ENCODE assay signal across 11 cellular contexts in genomic region chr22:20866716-20867115, GRCh38. TPM values are rescaled to one million over a fixed set of nuclear protein-coding genes. Genes with fewer than 3 reads are reported as not detected.
DNase-seq lines count a peak whose midpoint lies in the region; ATAC-seq, FAIRE-seq and TF ChIP-seq lines count a peak whose summit lies in the region.
"Had no signal": no experiment of that assay in that cellular context is flagged by ENCODE, and none has a peak within 500 bp of the region (broad histone marks: within the 10 kb centered on the region; RNA-seq: fewer than 3 reads in every experiment).

No MANE protein-coding gene starts in this region.

- H3K27ac Mint-ChIP-seq in H9, result peak overlapping the region in 2 of 3 experiments; percentile 58 to 82; a peak in 4 of 7 replicates

- H3K27me3 ChIP-seq in H9 (ENCODE audit: insufficient read depth, low read length) (no peaks in the 10 kb centered on the region), dorsolateral prefrontal cortex (no peaks in the 10 kb centered on the region), pancreas (no peaks in the 10 kb centered on the region)

- no peak overlapping the region for H4K8ac ChIP-seq in H9 (replicated peaks; ENCODE audit: insufficient read length, low read depth, low read length)

- H2BK12ac ChIP-seq in H9 (ENCODE audit: insufficient read length, low read depth, low read length), result no peak overlapping the region

- no peak overlapping the region for H2AFZ ChIP-seq in H9 (ENCODE audit: low read length)

- peaks cover 0 to 13% (median 0%) of the 10 kb centered on the region in 3 donors for H3K36me3 ChIP-seq in pancreas

- no peak overlapping the region for H2BK120ac ChIP-seq in H9 (ENCODE audit: low read depth, low read length, poor library complexity, severe bottlenecking)

- DNase-seq in H9 (no peak), dorsolateral prefrontal cortex (no peak), pancreas (no peak), DMS114 treated with DMSO at 0.1 percent for 48 hours (lab: John Stamatoyannopoulos, UW; ENCODE audit: unreplicated experiment) (no peak), HUDEP-2 (lab: John Stamatoyannopoulos, UW; ENCODE audit: unreplicated experiment in 76 of 76) (no peak)
- DNase-seq: amniotic stem cell, mesendoderm, NCI-H2081 treated with DMSO at 0.1 percent for 48 hours had no signal

- H3T11ph ChIP-seq in H9 (ENCODE audit: low read length), result no peak overlapping the region

- H3K23me2 ChIP-seq in H9 (ENCODE audit: insufficient read length, low read depth, low read length, poor library complexity, severe bottlenecking), result no peaks in the 10 kb centered on the region

- no peak overlapping the region for H3K14ac ChIP-seq in H9 (ENCODE audit: insufficient read depth, low read length)

- no peak overlapping the region for H4K91ac ChIP-seq in H9 (ENCODE audit: insufficient read length, low read depth, low read length)

- TF ChIP-seq CTCF in H9 (conservative IDR thresholded peaks at IDR 0.05) (no peak), dorsolateral prefrontal cortex (IDR thresholded peaks at IDR 0.05 in 54 of 56, conservative IDR thresholded peaks at IDR 0.05 in 2 of 56; ENCODE audit: low read depth in 1 of 56, partially characterized antibody in 56 of 56) (no peak), pancreas (IDR thresholded peaks at IDR 0.05) (no peak)

- no peak overlapping the region for H3K4me3 Mint-ChIP-seq in H9

- no peaks in the 10 kb centered on the region for H3K79me1 ChIP-seq in H9 (ENCODE audit: insufficient read depth, low read depth, low read length, poor library complexity, severe bottlenecking)

- H3K23ac ChIP-seq in H9 (ENCODE audit: insufficient read length, low read depth, low read length), result no peak overlapping the region

- no peak overlapping the region for H2BK15ac ChIP-seq in H9 (ENCODE audit: low read depth, low read length)

- no peaks in the 10 kb centered on the region; the same call in 1 of the 2 replicates for H3K79me2 ChIP-seq in H9 (ENCODE audit: insufficient read depth, low read length)

- no CpG with 5 or more reads among the region's 4 CpGs for WGBS in H9 (ENCODE audit: extremely low coverage, insufficient read length, low lambda C conversion rate)
- WGBS in pancreas, 2 donors, result 83 to 84% methylated on average over 4 of the region's 4 CpGs

- no peak overlapping the region for H4K5ac ChIP-seq in H9 (ENCODE audit: insufficient read length, low read depth, low read length)

- no peaks in the 10 kb centered on the region for H3K9me3 Mint-ChIP-seq in H9

- no peaks in the 10 kb centered on the region for H3K27me3 Mint-ChIP-seq in H9 (ENCODE audit: low read depth)

- no peak overlapping the region for H2BK20ac ChIP-seq in H9 (ENCODE audit: low read depth, low read length, poor library complexity, severe bottlenecking)

- no peak overlapping the region for H3K18ac ChIP-seq in H9 (ENCODE audit: insufficient read length, low read depth, low read length)

- no peak overlapping the region for H3K27ac ChIP-seq in H9 (ENCODE audit: insufficient read length, low read depth, low read length)
- H3K27ac ChIP-seq in dorsolateral prefrontal cortex, result peak overlapping the region in 54 of 59 donors; percentile 15 to 95 (median 81)
- H3K27ac ChIP-seq in pancreas, result peak overlapping the region; percentile 37 to 78 (median 57)

- H3K4ac ChIP-seq in H9 (ENCODE audit: low read depth, low read length), result no peak overlapping the region

- no peaks in the 10 kb centered on the region for H3K4me1 ChIP-seq in H9 (ENCODE audit: insufficient read depth, low read length)
- H3K4me1 ChIP-seq in pancreas, result peaks cover 0 to 7% (median 0%) of the 10 kb centered on the region in 3 donors

- H2BK5ac ChIP-seq in H9 (ENCODE audit: insufficient read length, low read length), result no peak overlapping the region

- no peak overlapping the region for H3K4me2 ChIP-seq in H9 (ENCODE audit: insufficient read depth, insufficient read length, low read length)

- no peak for ATAC-seq in pancreas
- no peak for ATAC-seq in HG03039 (IDR thresholded peaks at IDR 0.05; ENCODE audit: unreplicated experiment)
- ATAC-seq: Panc1 had no signal

- no peaks in the 10 kb centered on the region for H3K4me1 Mint-ChIP-seq in H9

- peak overlapping the region in 2 of 59 donors; percentile 25 to 37 for H3K4me3 ChIP-seq in dorsolateral prefrontal cortex
- no peak overlapping the region for H3K4me3 ChIP-seq in pancreas

- no peaks in the 10 kb centered on the region for H3K9me3 ChIP-seq in H9 (ENCODE audit: control insufficient read depth, low read depth, low read length)
- no peaks in the 10 kb centered on the region for H3K9me3 ChIP-seq in pancreas

- no peak overlapping the region for H3K9ac ChIP-seq in H9 (ENCODE audit: extremely low read depth, insufficient read length, low read length)

- no peaks in the 10 kb centered on the region for H4K20me1 ChIP-seq in H9 (ENCODE audit: control insufficient read depth, insufficient read depth, insufficient read length)

- no peak overlapping the region for H2AK5ac ChIP-seq in H9 (ENCODE audit: insufficient read length, low read length)

- intact Hi-C loops in dorsolateral prefrontal cortex (cut with DNase I), result no loop called here
- intact Hi-C loops in pancreas (cut with DNase I), result no loop called here

- no peaks in the 10 kb centered on the region; a peak in 2 of 7 replicates for H3K36me3 Mint-ChIP-seq in H9 (ENCODE audit: insufficient read depth in 1 of 3, low read depth in 3 of 3)

- no peak for FAIRE-seq in pancreas (lab: Jason Lieb, UNC)
- FAIRE-seq: HTR-8/SVneo had no signal

- no peak overlapping the region for H3K56ac ChIP-seq in H9 (ENCODE audit: insufficient read length, low read depth, low read length)

RNA-seq across cellular contexts. Expression of gene SNAP29, which starts 7.9 kb away (rescaled TPM):
- total RNA-seq in H9 (2021), result 15.6 and 17.9 TPM in 2 replicates
- 10 to 100 TPM; 16.5 to 33.5 (median 23.5) TPM for total RNA-seq in dorsolateral prefrontal cortex
- total RNA-seq in pancreas, result 10 to 100 TPM; 10.3 to 16.1 (median 12.8) TPM
- polyA plus RNA-seq in pancreas, result 1 to 10 TPM; 6.6 to 8.9 TPM

RNA-seq across cellular contexts. Expression of gene PI4KA, which starts 8.1 kb away (rescaled TPM):
- total RNA-seq in H9 (2021) (58.5 and 65.8 TPM in 2 replicates), dorsolateral prefrontal cortex (100 to 1,000 TPM; 211 to 601 (median 463) TPM), pancreas (10 to 100 TPM; 23.6 to 45.2 (median 31.4) TPM)
- polyA plus RNA-seq in pancreas, result 10 to 100 TPM; 36.9 to 46.6 TPM

RNA-seq across cellular contexts. Expression of gene CRKL, which starts 50.5 kb away (rescaled TPM):
- 105 and 106 TPM in 2 replicates for total RNA-seq in H9 (2021)
- 100 to 1,000 TPM in 31 of 120 experiments, 10 to 100 TPM in 89; 75.1 to 125 (median 94.5) TPM for total RNA-seq in dorsolateral prefrontal cortex
- total RNA-seq in pancreas, result 10 to 100 TPM; 15.8 to 29.4 (median 20.9) TPM
- polyA plus RNA-seq in pancreas, result 10 to 100 TPM in 1 of 2 donors, 1 to 10 TPM in 1; 9.1 to 13.3 TPM
